ENCODE assay signal across 26 cellular contexts in genomic region chr7:44148961-44149550, GRCh38. TPM values are rescaled to one million over a fixed set of nuclear protein-coding genes. Genes with fewer than 3 reads are reported as not detected.
"Had no signal": no experiment of that assay in that cellular context is flagged by ENCODE, and none has a peak within 500 bp of the region (broad histone marks: within the 10 kb centered on the region; RNA-seq: fewer than 3 reads in every experiment).

No MANE protein-coding gene starts in this region.

- H3K27ac Mint-ChIP-seq: activated CD8-positive, alpha-beta T cell treated with anti-CD3 and anti-CD28 coated beads for 36 hours; activated naive CD8-positive, alpha-beta T cell treated with anti-CD3 and anti-CD28 coated beads, Interleukin-2, amount 10 ng/mL, durations not matched to agents 7 days and 5 days; stimulated activated memory B cell treated with anti-CD40 and anti-IgM and Interleukin-4, amounts not matched to agents 10 μg/mL and 1 μg/mL and 100 μg/mL, for 72 hours had no signal

- H3K4me3 Mint-ChIP-seq: activated CD8-positive, alpha-beta T cell treated with anti-CD3 and anti-CD28 coated beads for 36 hours; activated naive CD8-positive, alpha-beta T cell treated with anti-CD3 and anti-CD28 coated beads, Interleukin-2, amount 10 ng/mL, durations not matched to agents 7 days and 5 days; activated T-cell treated with anti-CD3 and anti-CD28 coated beads, Interleukin-2, amount 50 U/mL, for 4 hours; neural crest cell; stimulated activated memory B cell treated with anti-CD40 and anti-IgM and Interleukin-4, amounts not matched to agents 10 μg/mL and 1 μg/mL and 100 μg/mL, for 72 hours had no signal

- ATAC-seq: activated CD8-positive, alpha-beta T cell treated with anti-CD3 and anti-CD28 coated beads for 36 hours; activated T-cell treated with anti-CD3 and anti-CD28 coated beads, Interleukin-2, amount 50 U/mL, for 4 hours; left colon; lower lobe of right lung; right cardiac atrium; stimulated activated memory B cell treated with anti-CD40 and anti-IgM and Interleukin-4, amounts not matched to agents 10 μg/mL and 1 μg/mL and 100 μg/mL, for 72 hours; upper lobe of right lung had no signal

- H3K36me3 Mint-ChIP-seq: activated naive CD8-positive, alpha-beta T cell treated with anti-CD3 and anti-CD28 coated beads, Interleukin-2, amount 10 ng/mL, durations not matched to agents 7 days and 5 days; stimulated activated memory B cell treated with anti-CD40 and anti-IgM and Interleukin-4, amounts not matched to agents 10 μg/mL and 1 μg/mL and 100 μg/mL, for 72 hours had no signal

- H3K27me3 Mint-ChIP-seq: activated CD8-positive, alpha-beta T cell treated with anti-CD3 and anti-CD28 coated beads for 36 hours had no signal

- H3K27me3 ChIP-seq: cardiac muscle cell, testis had no signal

- H3K4me1 ChIP-seq: prostate gland had no signal

- DNase-seq: activated CD4-positive, alpha-beta T cell treated with anti-CD3 and anti-CD28 coated beads for 48 hours; activated CD4-positive, CD25-positive, alpha-beta regulatory T cell; activated CD8-positive, alpha-beta T cell treated with anti-CD3 and anti-CD28 coated beads for 36 hours; activated gamma-delta T cell; activated naive CD8-positive, alpha-beta T cell treated with anti-CD3 and anti-CD28 coated beads, Interleukin-2, amount 10 ng/mL, durations not matched to agents 7 days and 5 days; activated T-cell treated with anti-CD3 and anti-CD28 coated beads, Interleukin-2, amount 50 U/mL, for 4 hours; amygdala; erythroblast; foreskin melanocyte; hypothalamus; islet precursor cell; left colon; lower lobe of right lung; small intestine; stimulated activated CD4-positive, alpha-beta T cell treated with anti-CD3 and anti-CD28 coated beads, Interleukin-4, amount 100 ng/mL, for 4 hours; T-helper 1 cell; T-helper 9 cell; testis; upper lobe of right lung had no signal

- H3K9me3 Mint-ChIP-seq: activated CD8-positive, alpha-beta T cell treated with anti-CD3 and anti-CD28 coated beads for 36 hours; activated naive CD8-positive, alpha-beta T cell treated with anti-CD3 and anti-CD28 coated beads, Interleukin-2, amount 10 ng/mL, durations not matched to agents 7 days and 5 days; activated T-cell treated with anti-CD3 and anti-CD28 coated beads, Interleukin-2, amount 50 U/mL, for 4 hours; neural crest cell; stimulated activated memory B cell treated with anti-CD40 and anti-IgM and Interleukin-4, amounts not matched to agents 10 μg/mL and 1 μg/mL and 100 μg/mL, for 72 hours had no signal

- H3K4me3 ChIP-seq: cardiac muscle cell, dorsolateral prefrontal cortex, lower lobe of right lung, prostate gland, testis, upper lobe of right lung had no signal

- H3K36me3 ChIP-seq: cardiac muscle cell, lower lobe of right lung, prostate gland, upper lobe of right lung had no signal

- H3K9me3 ChIP-seq: lower lobe of right lung, prostate gland, testis, upper lobe of right lung had no signal

- H3K27ac ChIP-seq: lower lobe of right lung, prostate gland, testis, upper lobe of right lung had no signal

RNA-seq across cellular contexts. Expression of gene MYL7, which starts 7.9 kb away (rescaled TPM):
- total RNA-seq: activated CD8-positive, alpha-beta T cell treated with anti-CD3 and anti-CD28 coated beads for 36 hours; activated naive CD8-positive, alpha-beta T cell treated with anti-CD3 and anti-CD28 coated beads, Interleukin-2, amount 10 ng/mL, durations not matched to agents 7 days and 5 days; left colon; neural crest cell; osteoblast; prostate gland had no signal

RNA-seq across cellular contexts. Expression of gene GCK, which starts 40.2 kb away (rescaled TPM):
- total RNA-seq: osteoblast had no signal
